In the genomic region with DNA sequence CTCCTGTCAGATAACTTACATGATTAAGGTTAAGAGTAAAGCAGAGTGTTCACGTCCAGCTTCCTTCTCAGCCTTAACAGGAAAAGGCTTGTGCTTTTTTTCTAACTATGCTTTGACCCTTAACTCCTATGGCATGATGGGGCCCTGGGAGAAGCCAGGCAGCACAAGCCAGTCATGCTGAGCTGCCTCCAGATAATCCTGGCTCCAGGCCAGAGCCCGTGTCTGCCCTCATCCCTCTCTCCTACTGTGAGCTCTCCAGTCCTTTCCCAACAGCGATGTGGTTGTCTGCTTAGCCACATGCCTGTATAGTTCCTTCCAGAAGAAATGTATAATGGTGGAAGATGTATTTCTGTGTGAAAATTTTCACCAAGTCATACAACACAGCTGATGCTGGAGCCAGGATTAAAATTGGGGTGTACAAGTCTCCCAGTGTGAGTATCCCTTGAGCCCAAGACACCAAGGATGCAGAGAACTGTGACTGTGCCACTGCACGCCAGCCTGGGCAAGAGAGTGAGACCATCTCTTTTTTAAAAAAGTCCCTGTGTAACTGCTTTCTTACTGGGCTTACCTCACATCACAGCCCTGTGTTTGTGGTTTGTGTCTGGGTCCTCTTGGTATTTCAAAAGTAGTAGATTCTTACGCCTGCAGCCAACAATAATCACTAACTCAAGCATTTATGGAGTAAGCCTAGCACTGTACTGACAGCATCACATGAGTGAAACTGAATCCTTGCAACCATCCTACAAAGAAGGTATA, we compare ENCODE assay signal across 10 cellular contexts. TPM values are rescaled to one million over a fixed set of nuclear protein-coding genes. Genes with fewer than 3 reads are reported as not detected.
DNase-seq lines count a peak whose midpoint lies in the region; ATAC-seq, FAIRE-seq and TF ChIP-seq lines count a peak whose summit lies in the region.
"Had no signal": no experiment of that assay in that cellular context is flagged by ENCODE, and none has a peak within 500 bp of the region (broad histone marks: within the 10 kb centered on the region; RNA-seq: fewer than 3 reads in every experiment).

No MANE protein-coding gene starts in this region.

- no peak for TF ChIP-seq RAD21 in K562 (CRISPR knock-in tag; conservative IDR thresholded peaks at IDR 0.05 in 1 of 2, IDR thresholded peaks at IDR 0.05 in 1 of 2)

- H3K27me3 ChIP-seq in K562 (ENCODE audit: control insufficient read depth in 2 of 2, insufficient read depth in 2 of 2, low read length in 2 of 2) (no peaks in the 10 kb centered on the region), tibial artery (no peaks in the 10 kb centered on the region)

- no peak for FAIRE-seq in K562 (lab: Jason Lieb, UNC)

- POLR2A ChIA-PET in K562 (lab: Yijun Ruan, JAX): interaction anchor here (0.7 to 0.8 kb wide), 3 partner anchors 8 to 146 kb away, joined by 3 to 4 read pairs (median 3); no protein-coding TSS in a partner anchor

- H3K27ac Mint-ChIP-seq in activated T-cell treated with anti-CD3 and anti-CD28 coated beads, Interleukin-2, amount 50 U/mL, for 24 hours: peak overlapping the region; percentile 63

- peaks cover 12% of the 10 kb centered on the region for H3K4me1 Mint-ChIP-seq in activated T-cell treated with anti-CD3 and anti-CD28 coated beads, Interleukin-2, amount 50 U/mL, for 24 hours (ENCODE audit: low read depth)

- H3K4me3 ChIP-seq in K562: no peak overlapping the region
- no peak overlapping the region for H3K4me3 ChIP-seq in tibial artery

- no peak overlapping the region for H3K4me2 ChIP-seq in K562 (ENCODE audit: insufficient read depth, low read length)

- no TSS peak for BruUV-seq in K562 (replicated peaks; lab: Mats Ljungman, UMichigan)

- H3K27ac ChIP-seq in K562 (ENCODE audit: extremely low read depth, low read depth, low read length) (no peak overlapping the region), tibial artery (peak overlapping the region; percentile 47 to 56)

- H3K9me3 ChIP-seq in K562 (replicated peaks; ENCODE audit: control insufficient read depth, insufficient read depth, low read depth, low read length): no peaks in the 10 kb centered on the region
- no peaks in the 10 kb centered on the region for H3K9me3 ChIP-seq in tibial artery

- TF ChIP-seq EP300 in K562 (IDR thresholded peaks at IDR 0.05; ENCODE audit: low read length): no peak

- TF ChIP-seq CTCF in K562 (IDR thresholded peaks at IDR 0.05 in 2 of 3, conservative IDR thresholded peaks at IDR 0.05 in 1 of 3; ENCODE audit: insufficient read depth in 2 of 3, low read depth in 1 of 3, low read length in 3 of 3) (no peak), tibial artery (IDR thresholded peaks at IDR 0.05) (no peak)

- H3K4me1 ChIP-seq in K562 (replicated peaks in 1 of 2; ENCODE audit: control insufficient read depth in 2 of 2, insufficient read depth in 2 of 2, low read length in 2 of 2) (no peaks in the 10 kb centered on the region; a peak in 1 of 5 replicates), tibial artery (peaks cover 0 to 42% (median 26%) of the 10 kb centered on the region in 4 donors)

- no peaks in the 10 kb centered on the region for H4K20me1 ChIP-seq in K562 (replicated peaks; ENCODE audit: control insufficient read depth, insufficient read depth, low read length)

- CTCF ChIA-PET in K562 (lab: Yijun Ruan, JAX; ENCODE audit: low intra/inter-chr PET ratio): no interaction called here

- H3K79me2 ChIP-seq in K562 (ENCODE audit: control insufficient read depth, insufficient read depth, low read length): no peaks in the 10 kb centered on the region

- ATAC-seq in K562 (no peak; the same call in 2 of the 3 replicates), GM21447 (IDR thresholded peaks at IDR 0.05; ENCODE audit: unreplicated experiment) (no peak)

- intact Hi-C loops in K562 (cut with micrococcal nuclease): no loop called here
- intact Hi-C loops in tibial artery (cut with DNase I; ENCODE audit: low total_unique reads): no loop called here

- no peaks in the 10 kb centered on the region for H3K27me3 Mint-ChIP-seq in activated T-cell treated with anti-CD3 and anti-CD28 coated beads, Interleukin-2, amount 50 U/mL, for 24 hours

- peaks cover 82% of the 10 kb centered on the region for H3K36me3 Mint-ChIP-seq in activated T-cell treated with anti-CD3 and anti-CD28 coated beads, Interleukin-2, amount 50 U/mL, for 24 hours (ENCODE audit: low read depth)

- H3K9me1 ChIP-seq in K562 (ENCODE audit: control insufficient read depth, insufficient read depth, low read length): no peaks in the 10 kb centered on the region

- TF ChIP-seq POLR2A in K562 (conservative IDR thresholded peaks at IDR 0.05): no peak

- no peaks in the 10 kb centered on the region for H3K9me3 Mint-ChIP-seq in activated T-cell treated with anti-CD3 and anti-CD28 coated beads, Interleukin-2, amount 50 U/mL, for 24 hours

- H3K9ac ChIP-seq in K562 (ENCODE audit: insufficient read depth in 1 of 2, low read depth in 2 of 2, low read length in 2 of 2): no peak overlapping the region

- no peak overlapping the region for H2AFZ ChIP-seq in K562 (ENCODE audit: low read depth, low read length)

- in situ Hi-C loops in K562 (cut with MboI): no loop called here

- 71% methylated on average over 4 of the region's 5 CpGs for whole genome bisulfite sequencing in K562 (ENCODE audit: insufficient coverage, low coverage, missing lambda C conversion rate)

- no peak for DNase-seq in activated T-cell treated with anti-CD3 and anti-CD28 coated beads, Interleukin-2, amount 50 U/mL, for 24 hours
- DNase-seq in activated T-cell treated with anti-CD3 and anti-CD28 coated beads for 4 hours (no peak), K562 (ENCODE audit: extremely low read depth in 1 of 4, low spot score in 3 of 4) (no peak), kidney glomerular epithelial cell (lab: John Stamatoyannopoulos, UW) (peak; percentile 62), tibial artery (peak; percentile 55 to 85), dedifferentiated amniotic fluid mesenchymal stem cell (ENCODE audit: extremely low spot score) (no peak), HuH-7 (ENCODE audit: low spot score) (no peak)
- DNase-seq: KBM-7, retina had no signal

- H3K4me3 Mint-ChIP-seq in activated T-cell treated with anti-CD3 and anti-CD28 coated beads, Interleukin-2, amount 50 U/mL, for 24 hours: no peak overlapping the region

- H3K36me3 ChIP-seq in K562 (ENCODE audit: control insufficient read depth, insufficient read depth, low read length): peaks cover 68% of the 10 kb centered on the region; the same call in 2 of the 3 replicates
- H3K36me3 ChIP-seq in tibial artery: peaks cover 30 to 58% (median 44%) of the 10 kb centered on the region in 3 donors

RNA-seq across cellular contexts. Expression of a gene that starts 7.9 kb away (rescaled TPM):
- 82.9 and 129 TPM in 2 replicates for total RNA-seq in K562 (2011; cell fraction: chromatin; rRNA removed; ENCODE audit: low replicate concordance)
- total RNA-seq in K562 (2011; cell fraction: nucleolus; rRNA removed): 71.0 and 80.7 TPM in 2 replicates
- 91.7 and 103 TPM in 2 replicates for total RNA-seq in K562 (2011; cell fraction: nucleoplasm; rRNA removed)
- total RNA-seq in K562 (2014; rRNA removed) (18.3 and 23.3 TPM in 2 replicates), K562 (2014; rRNA removed; fragmentation: Illumina TruSeq; extraction: Trizol) (14.5 and 15.0 TPM in 2 replicates), K562 (2015; rRNA removed; fragmentation: Illumina TruSeq; extraction: Trizol) (17.7 and 18.9 TPM in 2 replicates), K562 (2021) (18.2 and 20.0 TPM in 2 replicates)
- polyA plus RNA-seq in K562 (2011; rRNA removed) (14.2 and 15.3 TPM in 2 replicates), K562 (2014; fragmentation: Illumina TruSeq; extraction: Trizol) (19.4 and 30.3 TPM in 2 replicates), K562 (2014; fragmentation: Nextera tagmentation; extraction: Ambion mirVana) (10 to 100 TPM; 21.7 to 22.8 TPM), K562 (2014; rRNA removed) (19.9 and 31.1 TPM in 2 replicates)
- polyA plus RNA-seq in K562 (2011; cell fraction: cytosol; rRNA removed): 13.9 and 16.2 TPM in 2 replicates
- polyA plus RNA-seq in K562 (2011; cell fraction: nucleus; rRNA removed): 27.4 and 42.2 TPM in 2 replicates
- 20.9 and 34.7 TPM in 2 replicates for polyA plus RNA-seq in K562 (2012)
- 24.9 and 33.1 TPM in 2 replicates for polyA minus RNA-seq in K562 (2011; rRNA and poly(A)+ RNA removed)
- polyA minus RNA-seq in K562 (2011; cell fraction: cytosol; rRNA and poly(A)+ RNA removed): 16.4 and 17.1 TPM in 2 replicates
- polyA minus RNA-seq in K562 (2011; cell fraction: nucleus; rRNA and poly(A)+ RNA removed): 20.2 and 29.7 TPM in 2 replicates

RNA-seq across cellular contexts. Expression of a gene that starts 9.8 kb away (rescaled TPM):
- total RNA-seq in K562 (2011; cell fraction: chromatin; rRNA removed; ENCODE audit: low replicate concordance): 111 and 149 TPM in 2 replicates
- total RNA-seq in K562 (2011; cell fraction: nucleolus; rRNA removed): 75.3 and 79.9 TPM in 2 replicates
- total RNA-seq in K562 (2011; cell fraction: nucleoplasm; rRNA removed): 72.1 and 90.5 TPM in 2 replicates
- total RNA-seq in K562 (2014; rRNA removed) (89.5 and 124 TPM in 2 replicates), K562 (2014; rRNA removed; fragmentation: Illumina TruSeq; extraction: Trizol) (98.1 and 105 TPM in 2 replicates), K562 (2015; rRNA removed; fragmentation: Illumina TruSeq; extraction: Trizol) (98.5 and 98.7 TPM in 2 replicates), K562 (2021) (154 and 158 TPM in 2 replicates)
- polyA plus RNA-seq in K562 (2011; rRNA removed) (70.7 and 90.1 TPM in 2 replicates), K562 (2014; fragmentation: Illumina TruSeq; extraction: Trizol) (115 and 144 TPM in 2 replicates), K562 (2014; fragmentation: Nextera tagmentation; extraction: Ambion mirVana) (10 to 100 TPM; 16.3 to 30.9 TPM), K562 (2014; rRNA removed) (82.4 and 90.7 TPM in 2 replicates)
- polyA plus RNA-seq in K562 (2011; cell fraction: cytosol; rRNA removed): 59.7 and 61.4 TPM in 2 replicates
- 77.0 and 87.5 TPM in 2 replicates for polyA plus RNA-seq in K562 (2011; cell fraction: nucleus; rRNA removed)
- polyA plus RNA-seq in K562 (2012): 52.3 and 118 TPM in 2 replicates
- 102 and 125 TPM in 2 replicates for polyA minus RNA-seq in K562 (2011; rRNA and poly(A)+ RNA removed)
- 53.3 and 73.9 TPM in 2 replicates for polyA minus RNA-seq in K562 (2011; cell fraction: cytosol; rRNA and poly(A)+ RNA removed)
- 59.9 and 81.8 TPM in 2 replicates for polyA minus RNA-seq in K562 (2011; cell fraction: nucleus; rRNA and poly(A)+ RNA removed)

RNA-seq across cellular contexts. Expression of a gene that starts 30.3 kb away (rescaled TPM):
- total RNA-seq in K562 (2011; cell fraction: chromatin; rRNA removed; ENCODE audit: low replicate concordance): 0.16 TPM in 1 of 2 replicates, not detected in the other
- not detected in 2 replicates for total RNA-seq in K562 (2011; cell fraction: nucleolus; rRNA removed)
- not detected in 2 replicates for total RNA-seq in K562 (2011; cell fraction: nucleoplasm; rRNA removed)
- total RNA-seq in K562 (2014; rRNA removed) (not detected in 2 replicates), K562 (2014; rRNA removed; fragmentation: Illumina TruSeq; extraction: Trizol) (not detected in 2 replicates), K562 (2015; rRNA removed; fragmentation: Illumina TruSeq; extraction: Trizol) (not detected in 2 replicates), K562 (2021) (not detected in 2 replicates)
- polyA plus RNA-seq in K562 (2011; rRNA removed) (0.03 TPM in 1 of 2 replicates, not detected in the other), K562 (2014; fragmentation: Illumina TruSeq; extraction: Trizol) (not detected in 2 replicates), K562 (2014; fragmentation: Nextera tagmentation; extraction: Ambion mirVana) (under 1 TPM; 0.07 to 0.10 TPM), K562 (2014; rRNA removed) (not detected in 2 replicates)
- not detected in 2 replicates for polyA plus RNA-seq in K562 (2011; cell fraction: cytosol; rRNA removed)
- not detected in 2 replicates for polyA plus RNA-seq in K562 (2011; cell fraction: nucleus; rRNA removed)
- 0.72 and 0.83 TPM in 2 replicates for polyA plus RNA-seq in K562 (2012)
- not detected in 2 replicates for polyA minus RNA-seq in K562 (2011; rRNA and poly(A)+ RNA removed)
- polyA minus RNA-seq in K562 (2011; cell fraction: cytosol; rRNA and poly(A)+ RNA removed): not detected in 2 replicates
- not detected in 2 replicates for polyA minus RNA-seq in K562 (2011; cell fraction: nucleus; rRNA and poly(A)+ RNA removed)

RNA-seq across cellular contexts. Expression of a gene that starts 52.3 kb away (rescaled TPM):
- not detected in 2 replicates for total RNA-seq in K562 (2011; cell fraction: chromatin; rRNA removed; ENCODE audit: low replicate concordance)
- total RNA-seq in K562 (2011; cell fraction: nucleolus; rRNA removed): not detected in 2 replicates
- total RNA-seq in K562 (2011; cell fraction: nucleoplasm; rRNA removed): not detected in 2 replicates
- total RNA-seq in K562 (2014; rRNA removed): not detected in 2 replicates
- total RNA-seq in K562 (2014; rRNA removed; fragmentation: Illumina TruSeq; extraction: Trizol): not detected in 2 replicates
- not detected in 2 replicates for total RNA-seq in K562 (2015; rRNA removed; fragmentation: Illumina TruSeq; extraction: Trizol)
- not detected in 2 replicates for total RNA-seq in K562 (2021)
- not detected in 2 replicates for polyA plus RNA-seq in K562 (2011; rRNA removed)
- not detected in 2 replicates for polyA plus RNA-seq in K562 (2011; cell fraction: cytosol; rRNA removed)
- not detected in 2 replicates for polyA plus RNA-seq in K562 (2011; cell fraction: nucleus; rRNA removed)
- 0.08 and 0.30 TPM in 2 replicates for polyA plus RNA-seq in K562 (2012)
- not detected in 2 replicates for polyA plus RNA-seq in K562 (2014; fragmentation: Illumina TruSeq; extraction: Trizol)
- not detected for polyA plus RNA-seq in K562 (2014; fragmentation: Nextera tagmentation; extraction: Ambion mirVana)
- polyA plus RNA-seq in K562 (2014; rRNA removed): not detected in 2 replicates
- polyA minus RNA-seq in K562 (2011; rRNA and poly(A)+ RNA removed): not detected in 2 replicates
- polyA minus RNA-seq in K562 (2011; cell fraction: cytosol; rRNA and poly(A)+ RNA removed): not detected in 2 replicates
- polyA minus RNA-seq in K562 (2011; cell fraction: nucleus; rRNA and poly(A)+ RNA removed): not detected in 2 replicates

Comparison
In these comparisons a context has a peak if more than half of its experiments do, and no peak if none do; other contexts are left out.
1. DNase-seq: peak in kidney glomerular epithelial cell (single experiment) and tibial artery (2 of 2); none in activated T-cell treated with anti-CD3 and anti-CD28 coated beads, Interleukin-2, amount 50 U/mL, for 24 hours (single experiment), activated T-cell treated with anti-CD3 and anti-CD28 coated beads for 4 hours (single experiment), K562 (0 of 4), dedifferentiated amniotic fluid mesenchymal stem cell (single experiment) and HuH-7 (single experiment).